In genomic region chr3:57756528-57757401, GRCh38 we compare ENCODE assay signal across 8 cellular contexts. TPM values are rescaled to one million over a fixed set of nuclear protein-coding genes. Genes with fewer than 3 reads are reported as not detected.
DNase-seq lines count a peak whose midpoint lies in the region; ATAC-seq lines count a peak whose summit lies in the region.

No MANE protein-coding gene starts in this region.

- peak; percentile 25 for ATAC-seq in GM21619 (IDR thresholded peaks at IDR 0.05; ENCODE audit: unreplicated experiment)

- H3K36me3 ChIP-seq in KOPT-K1 (ENCODE audit: insufficient read depth, low read length): peaks cover 38% of the 10 kb centered on the region

- peaks cover 47% of the 10 kb centered on the region for H3K4me1 Mint-ChIP-seq in activated CD4-positive, alpha-beta memory T cell treated with anti-CD3 and anti-CD28 coated beads, Interleukin-2, amount 10 ng/mL, durations not matched to agents 7 days and 5 days

- POLR2A ChIA-PET in activated CD4-positive, alpha-beta memory T cell treated with anti-CD3 and anti-CD28 coated beads, Interleukin-2, amount 10 ng/mL, durations not matched to agents 7 days and 5 days (lab: Charles Lee): interaction anchor here (0.9 to 2.9 kb wide), 14 partner anchors 8 to 529 kb away, joined by 3 to 41 read pairs (median 4); partner anchors contain the start of genes APPL1, ARF4, DENND6A and PDE12

- H3K4me3 Mint-ChIP-seq in activated CD4-positive, alpha-beta memory T cell treated with anti-CD3 and anti-CD28 coated beads, Interleukin-2, amount 10 ng/mL, durations not matched to agents 7 days and 5 days: peak overlapping the region; percentile 97

- peak; percentile 69 for DNase-seq in D341Med (ENCODE audit: low spot score)
- DNase-seq in activated CD4-positive, alpha-beta memory T cell treated with anti-CD3 and anti-CD28 coated beads, Interleukin-2, amount 10 ng/mL, durations not matched to agents 7 days and 5 days: peak; percentile 43
- DNase-seq in effector CD8-positive, alpha-beta T cell (lab: John Stamatoyannopoulos, UW): peak; percentile 34
- peak; percentile 45 for DNase-seq in medulla oblongata (ENCODE audit: extremely low spot score)
- DNase-seq in stimulated activated CD8-positive, alpha-beta memory T cell treated with anti-CD3 and anti-CD28 coated beads, Interleukin-2, amount 100 ng/mL, for 48 hours (ENCODE audit: low read depth in 2 of 2): peak; percentile 16 to 27
- no peak for DNase-seq in NCI-H1436 (lab: John Stamatoyannopoulos, UW)

- H3K9me3 Mint-ChIP-seq in activated CD4-positive, alpha-beta memory T cell treated with anti-CD3 and anti-CD28 coated beads, Interleukin-2, amount 10 ng/mL, durations not matched to agents 7 days and 5 days: no peaks in the 10 kb centered on the region

- CTCF ChIA-PET in activated CD4-positive, alpha-beta memory T cell treated with anti-CD3 and anti-CD28 coated beads, Interleukin-2, amount 10 ng/mL, durations not matched to agents 7 days and 5 days (lab: Charles Lee): interaction anchor here (1.0 to 1.5 kb wide), 6 partner anchors 14 to 529 kb away, joined by 3 to 5 read pairs (median 4); partner anchors contain the start of genes APPL1, ARF4 and DENND6A

- H3K27me3 Mint-ChIP-seq in activated CD4-positive, alpha-beta memory T cell treated with anti-CD3 and anti-CD28 coated beads, Interleukin-2, amount 10 ng/mL, durations not matched to agents 7 days and 5 days: peaks cover 5% of the 10 kb centered on the region

- no peaks in the 10 kb centered on the region for H3K9me3 ChIP-seq in KOPT-K1 (ENCODE audit: insufficient read depth, low read length, poor library complexity, severe bottlenecking)

- H3K27ac Mint-ChIP-seq in activated CD4-positive, alpha-beta memory T cell treated with anti-CD3 and anti-CD28 coated beads, Interleukin-2, amount 10 ng/mL, durations not matched to agents 7 days and 5 days: peak overlapping the region; percentile 84

- H3K27ac ChIP-seq in KOPT-K1 (ENCODE audit: low read depth, low read length, poor library complexity, severe bottlenecking): peak overlapping the region; percentile 76

- peaks cover 34% of the 10 kb centered on the region for H3K36me3 Mint-ChIP-seq in activated CD4-positive, alpha-beta memory T cell treated with anti-CD3 and anti-CD28 coated beads, Interleukin-2, amount 10 ng/mL, durations not matched to agents 7 days and 5 days (ENCODE audit: low read depth)

RNA-seq across cellular contexts. Expression of gene SLMAP, which starts 0.7 kb away (rescaled TPM):
- total RNA-seq in activated CD4-positive, alpha-beta memory T cell treated with anti-CD3 and anti-CD28 coated beads, Interleukin-2, amount 10 ng/mL, durations not matched to agents 7 days and 5 days: 10 to 100 TPM; 53.4 to 55.6 TPM
